1 cellular context compared by ENCODE assay signal in genomic region chr4:139763668-139764067, GRCh38.
TF ChIP-seq lines count a peak whose summit lies in the region.

No MANE protein-coding gene starts in this region.

TF ChIP-seq in HepG2, 621 proteins besides CTCF, POLR2A, EP300 and RAD21 (continued from another document):
- TF ChIP-seq ZNF577 (CRISPR knock-in tag; IDR thresholded peaks at IDR 0.05; ENCODE audit: borderline replicate concordance, low read depth) (no peak), GLMP (CRISPR knock-in tag; IDR thresholded peaks at IDR 0.05; ENCODE audit: borderline replicate concordance) (no peak), GRHL1 (CRISPR knock-in tag; conservative IDR thresholded peaks at IDR 0.05) (no peak), KLF15 (CRISPR knock-in tag; IDR thresholded peaks at IDR 0.05; ENCODE audit: borderline replicate concordance) (no peak), ZNF775 (CRISPR knock-in tag; IDR thresholded peaks at IDR 0.05; ENCODE audit: borderline replicate concordance) (no peak), RBAK (CRISPR knock-in tag; IDR thresholded peaks at IDR 0.05) (no peak), TIGD3 (CRISPR knock-in tag; IDR thresholded peaks at IDR 0.05; ENCODE audit: borderline replicate concordance) (no peak), BCL3 (CRISPR knock-in tag; IDR thresholded peaks at IDR 0.05) (no peak)
